Comparison of ENCODE assay signal across 24 cellular contexts in genomic region chr7:97422046-97422445, GRCh38.
"Had no signal": no experiment of that assay in that cellular context is flagged by ENCODE, and none has a peak within 500 bp of the region (broad histone marks: within the 10 kb centered on the region; RNA-seq: fewer than 3 reads in every experiment).

No MANE protein-coding gene starts in this region.

- H3K27me3 ChIP-seq: gastrocnemius medialis, left lung, neutrophil, pancreas, right lobe of liver, stomach, thyroid gland, vagina had no signal

- H3K4me1 ChIP-seq: gastrocnemius medialis, left lung, pancreas, right lobe of liver, stomach, thyroid gland, vagina had no signal

- ATAC-seq: left cardiac atrium; left lung; natural killer cell; pancreas; right lobe of liver; stimulated activated effector memory CD8-positive, alpha-beta T cell treated with anti-CD3 and anti-CD28 coated beads, Interleukin-12 subunit alpha, Interleukin-12 subunit beta, amount 100 ng/mL, for 72 hours had no signal

- DNase-seq: dermis blood vessel endothelial cell; effector memory CD4-positive, alpha-beta T cell; foreskin fibroblast; gastrocnemius medialis; head of caudate nucleus; kidney; left cardiac atrium; left lung; mesendoderm; natural killer cell; pancreas; right lobe of liver; stimulated activated CD4-positive, alpha-beta T cell treated with anti-CD3 and anti-CD28 coated beads, Interleukin-12 subunit alpha, Interleukin-12 subunit beta, amount 100 ng/mL, for 4 hours; stimulated activated CD4-positive, alpha-beta T cell treated with anti-CD3 and anti-CD28 coated beads, Interleukin-1b, Interleukin-23, amount 100 ng/mL, for 48 hours; stimulated activated CD4-positive, alpha-beta T cell treated with anti-CD3 and anti-CD28 coated beads, Interleukin-4, amount 100 ng/mL, for 24 hours; stimulated activated naive CD4-positive, alpha-beta T cell treated with Interleukin-2 at 50 U/mL for 16 hours; stomach; thyroid gland had no signal

- H3K4me3 ChIP-seq: coronary artery, gastrocnemius medialis, left lung, pancreas, right lobe of liver, smooth muscle cell, stomach, thyroid gland, vagina had no signal

- H3K36me3 Mint-ChIP-seq: natural killer cell; stimulated activated effector memory CD8-positive, alpha-beta T cell treated with anti-CD3 and anti-CD28 coated beads, Interleukin-12 subunit alpha, Interleukin-12 subunit beta, amount 100 ng/mL, for 72 hours had no signal

- H3K4me1 Mint-ChIP-seq: natural killer cell; stimulated activated effector memory CD8-positive, alpha-beta T cell treated with anti-CD3 and anti-CD28 coated beads, Interleukin-12 subunit alpha, Interleukin-12 subunit beta, amount 100 ng/mL, for 72 hours had no signal

- H3K27ac ChIP-seq: coronary artery, gastrocnemius medialis, left lung, neutrophil, pancreas, right lobe of liver, stomach, thyroid gland, vagina had no signal

- H3K9me3 ChIP-seq: gastrocnemius medialis, left lung, neutrophil, pancreas, right lobe of liver, stomach, thyroid gland, vagina had no signal

- H3K4me3 Mint-ChIP-seq: natural killer cell; neural crest cell; stimulated activated effector memory CD8-positive, alpha-beta T cell treated with anti-CD3 and anti-CD28 coated beads, Interleukin-12 subunit alpha, Interleukin-12 subunit beta, amount 100 ng/mL, for 72 hours had no signal

- H3K36me3 ChIP-seq: gastrocnemius medialis, left lung, neutrophil, pancreas, right lobe of liver, stomach, thyroid gland, vagina had no signal

- H3K27ac Mint-ChIP-seq: natural killer cell; stimulated activated effector memory CD8-positive, alpha-beta T cell treated with anti-CD3 and anti-CD28 coated beads, Interleukin-12 subunit alpha, Interleukin-12 subunit beta, amount 100 ng/mL, for 72 hours had no signal
